In genomic region chr20:10316582-10316981, GRCh38 we compare ENCODE assay signal across 10 cellular contexts.
DNase-seq lines count a peak whose midpoint lies in the region; ATAC-seq and TF ChIP-seq lines count a peak whose summit lies in the region.
"Had no signal": no experiment of that assay in that cellular context is flagged by ENCODE, and none has a peak within 500 bp of the region (broad histone marks: within the 10 kb centered on the region; RNA-seq: fewer than 3 reads in every experiment).

No MANE protein-coding gene starts in this region.

- H3K9me3 ChIP-seq in MG63: peaks cover 5% of the 10 kb centered on the region; the same call in 1 of the 2 replicates
- H3K9me3 ChIP-seq in osteoblast (ENCODE audit: low read depth, low read length): no peaks in the 10 kb centered on the region
- H3K9me3 ChIP-seq: thoracic aorta had no signal

- H3K4me3 ChIP-seq in MG63 (no peak overlapping the region), osteoblast (ENCODE audit: insufficient read depth, low read length) (no peak overlapping the region)
- H3K4me3 ChIP-seq: SK-N-MC, thoracic aorta had no signal

- no peaks in the 10 kb centered on the region for H4K20me1 ChIP-seq in osteoblast (ENCODE audit: insufficient read depth, low read length)

- H3K27me3 ChIP-seq in MG63 (no peaks in the 10 kb centered on the region), osteoblast (ENCODE audit: insufficient read depth, low read length) (no peaks in the 10 kb centered on the region)

- no peak for ATAC-seq in HG03354 (IDR thresholded peaks at IDR 0.05; ENCODE audit: poor library complexity, severe bottlenecking, unreplicated experiment)
- no peak for ATAC-seq in HG03460 (IDR thresholded peaks at IDR 0.05; ENCODE audit: unreplicated experiment)

- no peak overlapping the region for H3K4me2 ChIP-seq in osteoblast (ENCODE audit: insufficient read depth, low read length)

- DNase-seq in NCI-H82 (lab: John Stamatoyannopoulos, UW) (peak; percentile 50), NCI-H82 treated with DMSO at 0.1 percent for 48 hours (lab: John Stamatoyannopoulos, UW; ENCODE audit: unreplicated experiment) (no peak), MG63 (peak; percentile 7), osteoblast (ENCODE audit: insufficient read length, low spot score, missing footprints) (no peak), SIG-M5 (lab: John Stamatoyannopoulos, UW) (no peak)
- peak; percentile 21 to 36 for DNase-seq in activated CD4-positive, alpha-beta T cell treated with anti-CD3 and anti-CD28 coated beads, Interleukin-2, amount 50 U/mL, for 48 hours

- H3K4me1 ChIP-seq in osteoblast (ENCODE audit: insufficient read depth, low read length): peaks cover 50% of the 10 kb centered on the region

- H2AFZ ChIP-seq in osteoblast (ENCODE audit: low read length): no peak overlapping the region

- peak; percentile 37 for TF ChIP-seq CTCF in osteoblast (IDR thresholded peaks at IDR 0.05; ENCODE audit: extremely low read depth, low read depth, low read length)

- H3K36me3 ChIP-seq in MG63 (no peaks in the 10 kb centered on the region), osteoblast (ENCODE audit: insufficient read depth, low read length) (no peaks in the 10 kb centered on the region)
- H3K36me3 ChIP-seq: thoracic aorta had no signal

- no peak overlapping the region for H3K27ac ChIP-seq in osteoblast (ENCODE audit: low read depth, low read length)
- H3K27ac ChIP-seq: SK-N-MC, thoracic aorta had no signal

- H3K79me2 ChIP-seq in osteoblast (ENCODE audit: insufficient read depth, low read length): no peaks in the 10 kb centered on the region

Comparison
In these comparisons a context has a peak if more than half of its experiments do, and no peak if none do; other contexts are left out.
1. DNase-seq: peak in NCI-H82 (single experiment), MG63 (single experiment) and activated CD4-positive, alpha-beta T cell treated with anti-CD3 and anti-CD28 coated beads, Interleukin-2, amount 50 U/mL, for 48 hours (2 of 2); none in NCI-H82 treated with DMSO at 0.1 percent for 48 hours (single experiment), osteoblast (single experiment) and SIG-M5 (single experiment).